32 cellular contexts compared by ENCODE assay signal in the genomic region with DNA sequence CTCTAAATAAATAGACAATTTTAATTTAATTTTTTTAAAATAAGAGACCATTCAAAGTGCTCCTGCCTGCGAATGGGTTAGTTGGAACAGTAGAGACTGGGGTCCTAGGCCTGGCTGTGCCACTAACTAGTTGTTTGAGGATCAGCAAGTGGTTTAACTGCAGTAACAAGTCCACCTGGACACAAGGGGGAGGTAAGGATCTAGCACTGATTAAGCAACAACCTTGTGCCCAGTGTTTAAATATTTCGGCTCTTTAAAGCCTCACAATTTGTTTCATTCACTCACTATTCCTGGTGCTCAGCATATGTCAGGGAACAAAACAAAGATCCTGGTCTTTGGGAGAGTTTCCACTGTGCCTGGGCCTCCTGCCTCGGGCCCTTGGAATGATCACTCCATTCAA. TPM values are rescaled to one million over a fixed set of nuclear protein-coding genes. Genes with fewer than 3 reads are reported as not detected.
A peak's percentile ranks its signal among the peaks of the same experiment; 100 is the strongest.
DNase-seq lines count a peak whose midpoint lies in the region; ATAC-seq and TF ChIP-seq lines count a peak whose summit lies in the region.
"Had no signal": no experiment of that assay in that cellular context is flagged by ENCODE, and none has a peak within 500 bp of the region (broad histone marks: within the 10 kb centered on the region; RNA-seq: fewer than 3 reads in every experiment).

No MANE protein-coding gene starts in this region.

- 79 to 86% (median 84%) methylated on average over 3 of the region's 3 CpGs for WGBS in psoas muscle, 3 donors

- H3K4me1 ChIP-seq in OCI-LY3 (ENCODE audit: low read length) (no peaks in the 10 kb centered on the region), psoas muscle (peaks cover 22% of the 10 kb centered on the region)
- H3K4me1 ChIP-seq: SJSA1 had no signal

- DNase-seq in DMS 273 (lab: John Stamatoyannopoulos, UW; ENCODE audit: unreplicated experiment) (peak; percentile 28), DMS 273 treated with DMSO at 0.1 percent for 48 hours (lab: John Stamatoyannopoulos, UW) (no peak), chondrocyte (ENCODE audit: low spot score) (no peak), psoas muscle (no peak), GM19240 (ENCODE audit: insufficient read length, low spot score) (no peak)
- DNase-seq in activated naive CD4-positive, alpha-beta T cell treated with anti-CD3 and anti-CD28 coated beads, Interleukin-2, amount 50 U/mL, for 72 hours (ENCODE audit: low spot score in 2 of 2): no peak
- DNase-seq: activated CD4-positive, alpha-beta T cell treated with anti-CD3 and anti-CD28 coated beads, Interleukin-2, amount 50 U/mL, for 48 hours; activated CD4-positive, CD25-positive, alpha-beta regulatory T cell treated with anti-CD3 and anti-CD28 coated beads, Interleukin-2, amount 50 U/mL, for 72 hours; activated naive CD8-positive, alpha-beta T cell treated with anti-CD3 and anti-CD28 coated beads, Interleukin-2, amount 50 U/mL, for 24 hours; activated T-cell treated with anti-CD3 and anti-CD28 coated beads, Interleukin-2, amount 50 U/mL, for 48 hours; COR-L47; foreskin fibroblast; islet precursor cell; Karpas-422; left ventricle myocardium superior; NCI-H2029; NCI-H2227 treated with DMSO at 0.1 percent for 48 hours; NCI-H526 treated with DMSO at 0.1 percent for 48 hours; sigmoid colon; stimulated activated CD4-positive, alpha-beta T cell treated with anti-CD3 and anti-CD28 coated beads, Interleukin-4, amount 100 ng/mL, for 4 hours; T-helper 1 cell; transverse colon had no signal

- no peak overlapping the region for H3K27ac ChIP-seq in OCI-LY3 (ENCODE audit: low read length)
- peak overlapping the region; percentile 30 for H3K27ac ChIP-seq in psoas muscle
- H3K27ac ChIP-seq: 22Rv1, C4-2B, sigmoid colon, SJSA1, transverse colon had no signal

- ATAC-seq in psoas muscle: no peak
- ATAC-seq in GM18498 (IDR thresholded peaks at IDR 0.05; ENCODE audit: unreplicated experiment): no peak
- ATAC-seq in activated naive CD4-positive, alpha-beta T cell treated with anti-CD3 and anti-CD28 coated beads, Interleukin-2, amount 50 U/mL, for 72 hours: no peak
- ATAC-seq: activated naive CD8-positive, alpha-beta T cell treated with anti-CD3 and anti-CD28 coated beads, Interleukin-2, amount 50 U/mL, for 24 hours; esophagus mucosa; left ventricle myocardium superior had no signal

- no peak overlapping the region for H3K4me2 ChIP-seq in OCI-LY3 (ENCODE audit: low read length)

- peaks cover 4% of the 10 kb centered on the region for H3K36me3 Mint-ChIP-seq in chondrocyte (ENCODE audit: low read depth)
- H3K36me3 Mint-ChIP-seq in activated naive CD4-positive, alpha-beta T cell treated with anti-CD3 and anti-CD28 coated beads, Interleukin-2, amount 50 U/mL, for 72 hours: no peaks in the 10 kb centered on the region

- H3K9me3 Mint-ChIP-seq in chondrocyte (ENCODE audit: low read depth): peaks cover 4% of the 10 kb centered on the region
- H3K9me3 Mint-ChIP-seq in activated naive CD4-positive, alpha-beta T cell treated with anti-CD3 and anti-CD28 coated beads, Interleukin-2, amount 50 U/mL, for 72 hours: peaks cover 0 to 4% of the 10 kb centered on the region in 2 donors
- H3K9me3 Mint-ChIP-seq: central memory CD8-positive, alpha-beta T cell had no signal

- no peaks in the 10 kb centered on the region for H3K36me3 ChIP-seq in OCI-LY3 (replicated peaks; ENCODE audit: low read depth, low read length)
- H3K36me3 ChIP-seq in psoas muscle (ENCODE audit: insufficient read depth in 1 of 2, low read depth in 1 of 2): peaks cover 0 to 3% of the 10 kb centered on the region in 2 donors
- H3K36me3 ChIP-seq: sigmoid colon, SJSA1, transverse colon had no signal

- no peaks in the 10 kb centered on the region for H3K9me3 ChIP-seq in OCI-LY3 (ENCODE audit: insufficient read depth, low read length)
- H3K9me3 ChIP-seq in psoas muscle: no peaks in the 10 kb centered on the region
- H3K9me3 ChIP-seq: sigmoid colon, transverse colon had no signal

- no peak overlapping the region for H3K4me3 Mint-ChIP-seq in chondrocyte (ENCODE audit: unreplicated experiment)
- H3K4me3 Mint-ChIP-seq: activated naive CD8-positive, alpha-beta T cell treated with anti-CD3 and anti-CD28 coated beads, Interleukin-2, amount 50 U/mL, for 24 hours; central memory CD8-positive, alpha-beta T cell; dendritic cell treated with granulocyte-macrophage colony-stimulating factor and Interleukin-4, amounts not matched to agents 40 ng/mL and 50 ng/mL, for 4 days had no signal

- H3K27me3 Mint-ChIP-seq in chondrocyte (ENCODE audit: low read depth): no peaks in the 10 kb centered on the region

- no peak overlapping the region for H2AFZ ChIP-seq in OCI-LY3 (ENCODE audit: low read depth, low read length)

- TF ChIP-seq CTCF in OCI-LY3 (IDR thresholded peaks at IDR 0.05; ENCODE audit: low read depth, low read length): peak; percentile 5; the same call in 1 of the 2 replicates
- TF ChIP-seq CTCF in chondrocyte (IDR thresholded peaks at IDR 0.05): peak; percentile 39
- no peak for TF ChIP-seq CTCF in psoas muscle (IDR thresholded peaks at IDR 0.05)

- intact Hi-C loops in psoas muscle (cut with DNase I): no loop called here

- no peaks in the 10 kb centered on the region for H4K20me1 ChIP-seq in OCI-LY3 (ENCODE audit: insufficient read depth, low read length)

- no peak overlapping the region for H3K9ac ChIP-seq in OCI-LY3 (ENCODE audit: low read length)

- H3K4me3 ChIP-seq in OCI-LY3 (ENCODE audit: low read length) (no peak overlapping the region), psoas muscle (no peak overlapping the region)
- H3K4me3 ChIP-seq: sigmoid colon, SJSA1, transverse colon had no signal

- no peaks in the 10 kb centered on the region for H3K27me3 ChIP-seq in OCI-LY3 (ENCODE audit: low read depth, low read length)
- H3K27me3 ChIP-seq in psoas muscle (ENCODE audit: insufficient read depth in 3 of 3, low read length in 2 of 3): no peaks in the 10 kb centered on the region
- H3K27me3 ChIP-seq: sigmoid colon, SJSA1, transverse colon had no signal

- H3K27ac Mint-ChIP-seq in chondrocyte (ENCODE audit: unreplicated experiment): no peak overlapping the region
- H3K27ac Mint-ChIP-seq in activated naive CD4-positive, alpha-beta T cell treated with anti-CD3 and anti-CD28 coated beads, Interleukin-2, amount 50 U/mL, for 72 hours: no peak overlapping the region
- H3K27ac Mint-ChIP-seq: activated naive CD8-positive, alpha-beta T cell treated with anti-CD3 and anti-CD28 coated beads, Interleukin-2, amount 50 U/mL, for 24 hours; dendritic cell treated with granulocyte-macrophage colony-stimulating factor and Interleukin-4, amounts not matched to agents 40 ng/mL and 50 ng/mL, for 4 days had no signal

- H3K79me2 ChIP-seq in OCI-LY3 (ENCODE audit: low read length): no peaks in the 10 kb centered on the region

- H3K4me1 Mint-ChIP-seq in chondrocyte (ENCODE audit: low read depth): peaks cover 49% of the 10 kb centered on the region
- H3K4me1 Mint-ChIP-seq: activated naive CD8-positive, alpha-beta T cell treated with anti-CD3 and anti-CD28 coated beads, Interleukin-2, amount 50 U/mL, for 24 hours; central memory CD8-positive, alpha-beta T cell had no signal

RNA-seq across cellular contexts. Expression of a gene that starts 1.6 kb away (rescaled TPM):
- total RNA-seq in chondrocyte (18.1 to 119 TPM (median 118 TPM) in 3 replicates), psoas muscle (10 to 100 TPM; 36.1 to 61.7 (median 48.8) TPM)
- 100 to 1,000 TPM in 1 of 3 donors, 10 to 100 TPM in 1, 1 to 10 TPM in 1; 9.2 to 187 (median 36.8) TPM for polyA plus RNA-seq in psoas muscle
- total RNA-seq in activated naive CD4-positive, alpha-beta T cell treated with anti-CD3 and anti-CD28 coated beads, Interleukin-2, amount 50 U/mL, for 72 hours: not detected
- total RNA-seq: SJSA1 had no signal

RNA-seq across cellular contexts. Expression of a gene that starts 31.7 kb away (rescaled TPM):
- total RNA-seq in chondrocyte (not detected in 3 replicates), psoas muscle (not detected)
- polyA plus RNA-seq in psoas muscle: under 1 TPM in 1 of 3 donors, not detected in 2; 0.03 TPM
- not detected for total RNA-seq in activated naive CD4-positive, alpha-beta T cell treated with anti-CD3 and anti-CD28 coated beads, Interleukin-2, amount 50 U/mL, for 72 hours
- total RNA-seq: esophagus mucosa, mesenteric fat pad, SJSA1, subcutaneous adipose tissue had no signal

Comparison
In these comparisons a context has a peak if more than half of its experiments do, and no peak if none do; other contexts are left out.
1. RNA of a gene that starts 1.6 kb away (total RNA-seq): 18.1 to 119 TPM in chondrocyte and 36.1 to 61.7 TPM in psoas muscle; not detected in activated naive CD4-positive, alpha-beta T cell treated with anti-CD3 and anti-CD28 coated beads, Interleukin-2, amount 50 U/mL, for 72 hours; every median in the first group is over 10 times any median in the second.